8 cellular contexts compared by ENCODE assay signal in genomic region chr10:71396084-71396713, GRCh38. TPM values are rescaled to one million over a fixed set of nuclear protein-coding genes. Genes with fewer than 3 reads are reported as not detected.
DNase-seq lines count a peak whose midpoint lies in the region; ATAC-seq, FAIRE-seq and TF ChIP-seq lines count a peak whose summit lies in the region.

No MANE protein-coding gene starts in this region.

- no peaks in the 10 kb centered on the region for H3K36me3 ChIP-seq in HCT116 (ENCODE audit: control insufficient read depth in 1 of 2, insufficient read depth in 2 of 2, low read length in 2 of 2)
- H3K36me3 ChIP-seq in Panc1 (ENCODE audit: control insufficient read depth, insufficient read depth, low read length), result no peaks in the 10 kb centered on the region
- H3K36me3 ChIP-seq in HepG2 (replicated peaks in 1 of 2; ENCODE audit: control insufficient read depth in 1 of 2, insufficient read depth in 2 of 2, low read length in 2 of 2), result no peaks in the 10 kb centered on the region
- H3K36me3 ChIP-seq in subcutaneous abdominal adipose tissue (ENCODE audit: control insufficient read depth in 5 of 5, insufficient read depth in 5 of 5, low read length in 5 of 5), result no peaks in the 10 kb centered on the region

- TF ChIP-seq RAD21 in HCT116 (IDR thresholded peaks at IDR 0.05; ENCODE audit: low read depth) (peak; percentile 39), HepG2 (CRISPR knock-in tag; IDR thresholded peaks at IDR 0.05) (no peak)

- H3K9me3 ChIP-seq in HCT116 (ENCODE audit: control insufficient read depth in 1 of 2, insufficient read depth in 1 of 2, low read depth in 1 of 2, low read length in 2 of 2), result no peaks in the 10 kb centered on the region
- H3K9me3 ChIP-seq in Panc1 (ENCODE audit: control insufficient read depth, insufficient read depth, low read depth, low read length), result no peaks in the 10 kb centered on the region
- H3K9me3 ChIP-seq in HepG2 (ENCODE audit: low read length), result no peaks in the 10 kb centered on the region
- no peaks in the 10 kb centered on the region for H3K9me3 ChIP-seq in subcutaneous abdominal adipose tissue (ENCODE audit: control insufficient read depth in 5 of 5, low read length in 5 of 5)

- 81% methylated on average over 17 of the region's 46 CpGs for WGBS in HepG2 (ENCODE audit: low lambda C conversion rate)

- H4K20me1 ChIP-seq in HCT116 (ENCODE audit: insufficient read depth) (no peaks in the 10 kb centered on the region), HepG2 (ENCODE audit: insufficient read depth, low read length) (no peaks in the 10 kb centered on the region)

- H3K79me2 ChIP-seq in HCT116 (ENCODE audit: insufficient read depth, low read length), result no peaks in the 10 kb centered on the region
- H3K79me2 ChIP-seq in HepG2 (ENCODE audit: insufficient read depth, low read length), result no peaks in the 10 kb centered on the region

- no peaks in the 10 kb centered on the region for H3K9me2 ChIP-seq in HCT116 (ENCODE audit: insufficient read depth)

- H2AFZ ChIP-seq in HCT116 (ENCODE audit: low read depth, low read length, poor library complexity, severe bottlenecking) (no peak overlapping the region), HepG2 (ENCODE audit: low read length) (no peak overlapping the region)

- H3K4me1 ChIP-seq in HCT116 (ENCODE audit: control insufficient read depth in 1 of 2, insufficient read depth in 2 of 2, low read length in 2 of 2) (no peaks in the 10 kb centered on the region), Panc1 (ENCODE audit: control insufficient read depth, insufficient read depth, low read length) (0 out of 2 replicates have a peak, but pooled peaks cover 5% of the 10 kb centered on the region), HepG2 (ENCODE audit: insufficient read depth, low read length) (peaks cover 17% of the 10 kb centered on the region), subcutaneous abdominal adipose tissue (ENCODE audit: control insufficient read depth in 5 of 5, insufficient read depth in 5 of 5, low read length in 5 of 5) (peaks cover 0 to 29% (median 19%) of the 10 kb centered on the region in 5 donors)

- H3K27me3 ChIP-seq in HCT116 (ENCODE audit: insufficient read depth, low read length), result no peaks in the 10 kb centered on the region
- peaks cover 12% of the 10 kb centered on the region for H3K27me3 ChIP-seq in Panc1 (ENCODE audit: control insufficient read depth, insufficient read depth, low read length)
- peaks cover 9 to 52% of the 10 kb centered on the region in 2 experiments; a peak in 3 of 5 replicates for H3K27me3 ChIP-seq in HepG2 (ENCODE audit: control insufficient read depth in 1 of 2, insufficient read depth in 2 of 2, low read length in 2 of 2)
- peaks cover 3 to 27% (median 13%) of the 10 kb centered on the region in 5 donors for H3K27me3 ChIP-seq in subcutaneous abdominal adipose tissue (ENCODE audit: control insufficient read depth in 5 of 5, insufficient read depth in 4 of 5, low read length in 5 of 5)

- 0 out of 2 replicates have a peak, but pooled peaks have one; percentile 48 for ATAC-seq in HCT116
- peak; percentile 95 for ATAC-seq in Panc1
- ATAC-seq in HepG2, result no peak
- ATAC-seq in GM19395 (IDR thresholded peaks at IDR 0.05; ENCODE audit: unreplicated experiment), result no peak
- no peak for ATAC-seq in HG03432 (IDR thresholded peaks at IDR 0.05; ENCODE audit: unreplicated experiment)

- TF ChIP-seq CTCF in AG09309 (IDR thresholded peaks at IDR 0.05; ENCODE audit: control insufficient read depth, insufficient read depth, low read depth, low read length, missing control alignments) (peak; percentile 3), HCT116 (IDR thresholded peaks at IDR 0.05 in 2 of 3, conservative IDR thresholded peaks at IDR 0.05 in 1 of 3; ENCODE audit: borderline replicate concordance in 1 of 3, insufficient read depth in 1 of 3, low read depth in 2 of 3, low read length in 2 of 3) (no peak), Panc1 (IDR thresholded peaks at IDR 0.05) (peak; percentile 92), HepG2 (CRISPR knock-in tag; IDR thresholded peaks at IDR 0.05) (0 out of 2 replicates have a peak, but pooled peaks have one; percentile 7)

- TF ChIP-seq EP300 in HepG2 (IDR thresholded peaks at IDR 0.05; ENCODE audit: low read depth in 2 of 2, low read length in 2 of 2) (no peak), HepG2 (CRISPR knock-in tag; IDR thresholded peaks at IDR 0.05; ENCODE audit: borderline replicate concordance) (no peak)

- POLR2A ChIA-PET in HCT116 (lab: Charles Lee), result no interaction called here
- POLR2A ChIA-PET in Panc1 (lab: Charles Lee), result no interaction called here
- POLR2A ChIA-PET in HepG2 (lab: Yijun Ruan, JAX), result no interaction called here

- intact Hi-C loops in HCT116 (cut with micrococcal nuclease), result no loop called here
- intact Hi-C loops in Panc1 (cut with micrococcal nuclease; ENCODE audit: unreplicated experiment), result loop anchor here (2.0 kb wide), 1 partner anchor 173 kb away; no protein-coding TSS in a partner anchor
- intact Hi-C loops in HepG2 (cut with micrococcal nuclease; ENCODE audit: unreplicated experiment), result no loop called here

- DNase-seq in AG09309 (ENCODE audit: low read depth) (no peak), HCT116 (ENCODE audit: low read depth, low spot score) (no peak), Panc1 (ENCODE audit: low read depth, low spot score) (no peak), cerebellum (ENCODE audit: low spot score) (peak; percentile 90), HepG2 (ENCODE audit: low spot score) (no peak)

- no peak for TF ChIP-seq POLR2A in HCT116 (IDR thresholded peaks at IDR 0.05; ENCODE audit: borderline replicate concordance, extremely low read depth, insufficient read depth, insufficient read length)
- no peak for TF ChIP-seq POLR2A in HepG2 (IDR thresholded peaks at IDR 0.05; ENCODE audit: insufficient read depth in 1 of 2, low read depth in 2 of 2, low read length in 2 of 2)

- no TSS peak for BruUV-seq in HCT116 (replicated peaks; lab: Mats Ljungman, UMichigan)
- no TSS peak for BruUV-seq in Panc1 (replicated peaks; lab: Mats Ljungman, UMichigan)
- BruUV-seq in HepG2 (replicated peaks; lab: Mats Ljungman, UMichigan), result no TSS peak

- no peak for FAIRE-seq in HepG2 (lab: Jason Lieb, UNC)

- RAD21 ChIA-PET in HCT116 (lab: Charles Lee; ENCODE audit: low non-redundant PET in 1 of 2, low total read pairs in 2 of 2, uncharacterized antibody in 2 of 2, unreplicated experiment in 2 of 2), result no interaction called here

- no peak overlapping the region for H3K9ac ChIP-seq in HCT116 (ENCODE audit: low read length)
- H3K9ac ChIP-seq in HepG2 (ENCODE audit: insufficient read depth, low read depth, low read length), result no peak overlapping the region
- H3K9ac ChIP-seq in subcutaneous abdominal adipose tissue (ENCODE audit: low read length in 5 of 5), result peak overlapping the region in 2 of 5 donors; percentile 9 to 40

- in situ Hi-C loops in Panc1 (cut with HindIII; ENCODE audit: low pct_unique_long_range_greater_than_20kb, low sequenced_read_pairs) (no loop called here), HepG2 (cut with HindIII; ENCODE audit: extremely low pct_ligation_motif_present, low pct_unique_long_range_greater_than_20kb) (no loop called here)

- H3K27ac ChIP-seq in HCT116 (ENCODE audit: low read depth, low read length) (no peak overlapping the region), Panc1 (ENCODE audit: low read length) (no peak overlapping the region; the same call in 1 of the 2 replicates), HepG2 (ENCODE audit: extremely low read length, insufficient read depth, low read length) (no peak overlapping the region), subcutaneous abdominal adipose tissue (ENCODE audit: low read depth, low read length) (no peak overlapping the region)

- H3K4me3 ChIP-seq in AG09309 (ENCODE audit: control insufficient read depth, low read depth, low read length) (no peak overlapping the region), HCT116 (replicated peaks in 1 of 2; ENCODE audit: low read depth in 1 of 2, low read length in 2 of 2) (no peak overlapping the region), Panc1 (ENCODE audit: low read depth in 2 of 2, low read length in 2 of 2) (peak overlapping the region; percentile 53 to 62), HepG2 (replicated peaks in 1 of 3; ENCODE audit: insufficient read depth in 1 of 3, low read depth in 2 of 3, low read length in 3 of 3) (no peak overlapping the region), subcutaneous abdominal adipose tissue (ENCODE audit: low read depth in 1 of 5, low read length in 5 of 5) (peak overlapping the region in 4 of 5 donors; percentile 50 to 69 (median 64))

- CTCF ChIA-PET in HCT116 (lab: Charles Lee) (no interaction called here), Panc1 (lab: Charles Lee) (interaction anchor here (0.6 to 3.3 kb wide), 20 partner anchors 9 to 376 kb away, joined by 3 to 12 read pairs (median 4); no protein-coding TSS in a partner anchor), HepG2 (lab: Yijun Ruan, JAX; ENCODE audit: low intra/inter-chr PET ratio, low total read pairs) (no interaction called here)

- H3K4me2 ChIP-seq in HCT116 (ENCODE audit: low read length) (no peak overlapping the region), HepG2 (ENCODE audit: low read depth, low read length) (no peak overlapping the region)

RNA-seq across cellular contexts. Expression of gene CDH23, which starts 0.5 kb away (rescaled TPM):
- total RNA-seq in HCT116 (2021; ENCODE audit: unreplicated experiment) (not detected), Panc1 (2021; ENCODE audit: unreplicated experiment) (2.7 TPM), cerebellum (4.5 TPM), HepG2 (2016; rRNA removed; fragmentation: Illumina TruSeq; extraction: Trizol) (not detected in 2 replicates)
- 0.04 and 0.16 TPM in 2 replicates for polyA plus RNA-seq in HCT116 (2012)
- polyA plus RNA-seq in Panc1 (2012; ENCODE audit: insufficient read length), result 2.1 TPM
- total RNA-seq in HepG2 (2016; cell fraction: cytosol; rRNA removed; fragmentation: Illumina TruSeq; extraction: Trizol; ENCODE audit: low read depth), result 0.35 and 0.71 TPM in 2 replicates
- total RNA-seq in HepG2 (2016; cell fraction: insoluble cytoplasmic fraction; rRNA removed; fragmentation: Illumina TruSeq; extraction: Trizol), result not detected in 2 replicates
- total RNA-seq in HepG2 (2016; cell fraction: membrane; rRNA removed; fragmentation: Illumina TruSeq; extraction: Trizol), result 0.28 TPM in 1 of 2 replicates, not detected in the other
- not detected in 2 replicates for total RNA-seq in HepG2 (2016; cell fraction: nucleus; rRNA removed; fragmentation: Illumina TruSeq; extraction: Trizol)
- 0.13 and 0.48 TPM in 2 replicates for polyA plus RNA-seq in HepG2 (2011; rRNA removed)
- 0.13 and 0.15 TPM in 2 replicates for polyA plus RNA-seq in HepG2 (2011; cell fraction: cytosol; rRNA removed)
- 0.45 and 0.98 TPM in 2 replicates for polyA plus RNA-seq in HepG2 (2011; cell fraction: nucleus; rRNA removed)
- 0.08 and 0.12 TPM in 2 replicates for polyA plus RNA-seq in HepG2 (2012)
- 0.34 and 0.35 TPM in 2 replicates for polyA plus RNA-seq in HepG2 (2016; cell fraction: cytosol; fragmentation: Illumina TruSeq; extraction: Trizol; ENCODE audit: low read depth)
- not detected in 2 replicates for polyA plus RNA-seq in HepG2 (2016; cell fraction: insoluble cytoplasmic fraction; fragmentation: Illumina TruSeq; extraction: Trizol; ENCODE audit: low read depth)
- polyA plus RNA-seq in HepG2 (2016; cell fraction: membrane; fragmentation: Illumina TruSeq; extraction: Trizol; ENCODE audit: low read depth), result not detected in 2 replicates
- not detected in 2 replicates for polyA plus RNA-seq in HepG2 (2016; cell fraction: nucleus; fragmentation: Illumina TruSeq; extraction: Trizol; ENCODE audit: insufficient read depth, low read depth)
- polyA minus RNA-seq in HepG2 (2011; rRNA and poly(A)+ RNA removed; ENCODE audit: low replicate concordance), result 0.12 and 0.14 TPM in 2 replicates
- not detected in 2 replicates for polyA minus RNA-seq in HepG2 (2011; cell fraction: cytosol; rRNA and poly(A)+ RNA removed)
- 0.52 and 0.62 TPM in 2 replicates for polyA minus RNA-seq in HepG2 (2011; cell fraction: nucleus; rRNA and poly(A)+ RNA removed)

Comparison
In these comparisons a context has a peak if more than half of its experiments do, and no peak if none do; other contexts are left out.
1. H3K4me3 ChIP-seq: peak in Panc1 (2 of 2) and subcutaneous abdominal adipose tissue (4 of 5); none in AG09309 (single experiment), HCT116 (0 of 2) and HepG2 (0 of 3).
2. CTCF ChIP-seq: peak in AG09309 (single experiment), Panc1 (single experiment) and HepG2 (single experiment); none in HCT116 (0 of 3).
3. ATAC-seq: peak in HCT116 (single experiment) and Panc1 (single experiment); none in HepG2 (single experiment), GM19395 (single experiment) and HG03432 (single experiment).